ENCODE assay signal across 8 cellular contexts in genomic region chr18:21109936-21110666, GRCh38. TPM values are rescaled to one million over a fixed set of nuclear protein-coding genes. Genes with fewer than 3 reads are reported as not detected.
DNase-seq lines count a peak whose midpoint lies in the region; ATAC-seq and TF ChIP-seq lines count a peak whose summit lies in the region.

No MANE protein-coding gene starts in this region.

- H3K36me3 ChIP-seq in right atrium auricular region (no peaks in the 10 kb centered on the region), lung (ENCODE audit: control insufficient read depth in 2 of 2, insufficient read depth in 2 of 2, low read length in 2 of 2) (no peaks in the 10 kb centered on the region)

- H3K4me1 Mint-ChIP-seq in activated naive CD8-positive, alpha-beta T cell treated with anti-CD3 and anti-CD28 coated beads, Interleukin-2, amount 10 ng/mL, durations not matched to agents 7 days and 5 days = peaks cover 23% of the 10 kb centered on the region

- H3K36me3 Mint-ChIP-seq in activated naive CD8-positive, alpha-beta T cell treated with anti-CD3 and anti-CD28 coated beads, Interleukin-2, amount 10 ng/mL, durations not matched to agents 7 days and 5 days = peaks cover 6% of the 10 kb centered on the region

- intact Hi-C loops in cardiac septum (cut with DNase I) = loop anchor here (5.0 kb wide), 1 partner anchor 58 kb away; no protein-coding TSS in a partner anchor

- H3K27me3 Mint-ChIP-seq in activated naive CD8-positive, alpha-beta T cell treated with anti-CD3 and anti-CD28 coated beads, Interleukin-2, amount 10 ng/mL, durations not matched to agents 7 days and 5 days = no peaks in the 10 kb centered on the region

- H3K27me3 ChIP-seq in right atrium auricular region = no peaks in the 10 kb centered on the region
- no peaks in the 10 kb centered on the region for H3K27me3 ChIP-seq in lung (ENCODE audit: control insufficient read depth, insufficient read depth)

- no peaks in the 10 kb centered on the region for H3K9me3 Mint-ChIP-seq in activated naive CD8-positive, alpha-beta T cell treated with anti-CD3 and anti-CD28 coated beads, Interleukin-2, amount 10 ng/mL, durations not matched to agents 7 days and 5 days

- H3K9me3 ChIP-seq in right atrium auricular region (no peaks in the 10 kb centered on the region), lung (ENCODE audit: control insufficient read depth in 2 of 2, insufficient read depth in 1 of 2, low read length in 1 of 2) (no peaks in the 10 kb centered on the region)

- DNase-seq in right atrium auricular region (ENCODE audit: low spot score) (no peak), cardiac septum (ENCODE audit: low spot score) (no peak), lung (ENCODE audit: low spot score) (no peak), globus pallidus (ENCODE audit: low spot score) (no peak), epidermal melanocyte (ENCODE audit: insufficient read length, low spot score) (no peak), NCI-H187 treated with DMSO at 0.1 percent for 48 hours (lab: John Stamatoyannopoulos, UW) (no peak)
- DNase-seq in activated naive CD8-positive, alpha-beta T cell treated with anti-CD3 and anti-CD28 coated beads, Interleukin-2, amount 10 ng/mL, durations not matched to agents 7 days and 5 days = no peak

- peak overlapping the region; percentile 94 to 96 for H3K27ac ChIP-seq in right atrium auricular region
- H3K27ac ChIP-seq in lung (ENCODE audit: low read depth in 1 of 2, low read length in 1 of 2) = no peak overlapping the region

- peak overlapping the region; percentile 89 to 96 for H3K4me3 ChIP-seq in right atrium auricular region
- peak overlapping the region; percentile 93 for H3K4me3 ChIP-seq in lung

- H3K27ac Mint-ChIP-seq in activated naive CD8-positive, alpha-beta T cell treated with anti-CD3 and anti-CD28 coated beads, Interleukin-2, amount 10 ng/mL, durations not matched to agents 7 days and 5 days = peak overlapping the region; percentile 96

- TF ChIP-seq CTCF in right atrium auricular region (IDR thresholded peaks at IDR 0.05) (no peak), lung (IDR thresholded peaks at IDR 0.05; ENCODE audit: control extremely low read depth, extremely low read depth) (no peak)

- peaks cover 0 to 53% of the 10 kb centered on the region in 2 donors for H3K4me1 ChIP-seq in right atrium auricular region
- peaks cover 5 to 26% of the 10 kb centered on the region in 2 donors for H3K4me1 ChIP-seq in lung (ENCODE audit: control insufficient read depth in 2 of 2, insufficient read depth in 2 of 2, low read length in 2 of 2)

- ATAC-seq in activated naive CD8-positive, alpha-beta T cell treated with anti-CD3 and anti-CD28 coated beads, Interleukin-2, amount 10 ng/mL, durations not matched to agents 7 days and 5 days (ENCODE audit: low read depth) = no peak
- ATAC-seq in lung (ENCODE audit: insufficient read depth, low FRiP score) = no peak
- no peak for ATAC-seq in GM21423 (IDR thresholded peaks at IDR 0.05; ENCODE audit: unreplicated experiment)

- POLR2A ChIA-PET in activated naive CD8-positive, alpha-beta T cell treated with anti-CD3 and anti-CD28 coated beads, Interleukin-2, amount 10 ng/mL, durations not matched to agents 7 days and 5 days (lab: Charles Lee) = no interaction called here

- H3K4me3 Mint-ChIP-seq in activated naive CD8-positive, alpha-beta T cell treated with anti-CD3 and anti-CD28 coated beads, Interleukin-2, amount 10 ng/mL, durations not matched to agents 7 days and 5 days = no peak overlapping the region

- 0% methylated on average over 8 of the region's 8 CpGs for WGBS in lung, 2 donors

RNA-seq across cellular contexts. Expression of gene ROCK1, which starts 1.5 kb away (rescaled TPM):
- total RNA-seq in right atrium auricular region (10 to 100 TPM; 20.7 to 26.2 TPM), cardiac septum (49.1 TPM), lung (100 to 1,000 TPM in 1 of 2 donors, 10 to 100 TPM in 1; 49.7 to 115 TPM)
- total RNA-seq in activated naive CD8-positive, alpha-beta T cell treated with anti-CD3 and anti-CD28 coated beads, Interleukin-2, amount 10 ng/mL, durations not matched to agents 7 days and 5 days = 10 to 100 TPM; 70.6 to 74.3 TPM
- 10 to 100 TPM; 13.4 to 22.0 TPM for polyA plus RNA-seq in lung

Comparison
In these comparisons a context has a peak if more than half of its experiments do, and no peak if none do; other contexts are left out.
1. H3K27ac ChIP-seq: peak in right atrium auricular region (2 of 2); none in lung (0 of 2).